Comparison of ENCODE assay signal across 21 cellular contexts in genomic region chr3:100295089-100295488, GRCh38.
"Had no signal": no experiment of that assay in that cellular context is flagged by ENCODE, and none has a peak within 500 bp of the region (broad histone marks: within the 10 kb centered on the region; RNA-seq: fewer than 3 reads in every experiment).

No MANE protein-coding gene starts in this region.

- H3K27ac ChIP-seq: RWPE1 had no signal

- ATAC-seq: SK-N-SH treated with all-trans-retinoic acid at 6 μM for 48 hours had no signal

- DNase-seq: IMR-90, Karpas-422, KG1, MG63, NCI-H1092, NCI-H1105 treated with DMSO at 0.1 percent for 48 hours, NCI-H1417 treated with DMSO at 0.1 percent for 48 hours, NCI-H146, NCI-H1694 treated with DMSO at 0.1 percent for 48 hours, NCI-H1930, NCI-H2081 treated with DMSO at 0.1 percent for 48 hours, NCI-H2171, NCI-H226, NCI-H446, NCI-H510A, NCI-H524 treated with DMSO at 0.1 percent for 48 hours, NCI-H69, NCI-H774, SHP77 had no signal

- H3K27me3 ChIP-seq: MG63 had no signal

- H3K9me3 ChIP-seq: MG63 had no signal

- H3K4me3 ChIP-seq: MG63 had no signal
